Comparison of ENCODE assay signal across 1 cellular context in the genomic region with DNA sequence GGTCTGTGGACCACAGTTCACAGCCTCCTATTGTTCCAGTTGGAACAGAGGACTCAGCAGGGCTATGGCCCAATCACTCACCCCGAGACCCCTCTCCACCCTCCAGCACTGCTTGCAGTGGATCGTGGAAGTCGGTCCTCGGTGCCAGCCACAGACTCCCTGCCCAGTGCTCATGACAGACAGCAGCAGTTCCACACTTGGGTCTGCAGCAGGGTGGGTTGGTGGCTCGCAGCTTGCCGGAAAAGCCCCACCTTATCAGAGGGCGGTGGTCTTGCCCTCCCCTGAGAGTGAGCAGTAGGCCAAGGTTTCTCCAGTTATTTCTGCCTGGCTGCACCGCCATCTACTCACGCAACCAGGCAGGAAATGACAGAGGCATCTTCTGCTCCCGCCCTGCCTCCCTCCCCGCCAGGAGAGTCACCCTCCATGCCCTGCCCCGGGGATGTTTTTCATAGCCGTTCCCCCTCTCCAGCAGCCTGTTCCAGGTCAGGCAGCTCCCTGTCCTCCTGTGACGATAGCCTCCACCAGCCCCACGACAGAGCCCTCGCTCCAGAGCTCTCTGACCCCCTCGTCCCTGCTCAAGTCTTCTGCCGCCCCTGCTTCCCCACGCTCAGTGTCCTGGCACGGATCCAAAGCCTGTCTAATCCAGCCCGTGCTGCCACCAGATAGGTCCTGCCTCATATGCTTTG.
A peak's percentile ranks its signal among the peaks of the same experiment; 100 is the strongest.
TF ChIP-seq lines count a peak whose summit lies in the region.

No MANE protein-coding gene starts in this region.

TF ChIP-seq in HEK293, 187 proteins besides CTCF, POLR2A, EP300 and RAD21 (continued from another document):
- TF ChIP-seq, protein P1, sequence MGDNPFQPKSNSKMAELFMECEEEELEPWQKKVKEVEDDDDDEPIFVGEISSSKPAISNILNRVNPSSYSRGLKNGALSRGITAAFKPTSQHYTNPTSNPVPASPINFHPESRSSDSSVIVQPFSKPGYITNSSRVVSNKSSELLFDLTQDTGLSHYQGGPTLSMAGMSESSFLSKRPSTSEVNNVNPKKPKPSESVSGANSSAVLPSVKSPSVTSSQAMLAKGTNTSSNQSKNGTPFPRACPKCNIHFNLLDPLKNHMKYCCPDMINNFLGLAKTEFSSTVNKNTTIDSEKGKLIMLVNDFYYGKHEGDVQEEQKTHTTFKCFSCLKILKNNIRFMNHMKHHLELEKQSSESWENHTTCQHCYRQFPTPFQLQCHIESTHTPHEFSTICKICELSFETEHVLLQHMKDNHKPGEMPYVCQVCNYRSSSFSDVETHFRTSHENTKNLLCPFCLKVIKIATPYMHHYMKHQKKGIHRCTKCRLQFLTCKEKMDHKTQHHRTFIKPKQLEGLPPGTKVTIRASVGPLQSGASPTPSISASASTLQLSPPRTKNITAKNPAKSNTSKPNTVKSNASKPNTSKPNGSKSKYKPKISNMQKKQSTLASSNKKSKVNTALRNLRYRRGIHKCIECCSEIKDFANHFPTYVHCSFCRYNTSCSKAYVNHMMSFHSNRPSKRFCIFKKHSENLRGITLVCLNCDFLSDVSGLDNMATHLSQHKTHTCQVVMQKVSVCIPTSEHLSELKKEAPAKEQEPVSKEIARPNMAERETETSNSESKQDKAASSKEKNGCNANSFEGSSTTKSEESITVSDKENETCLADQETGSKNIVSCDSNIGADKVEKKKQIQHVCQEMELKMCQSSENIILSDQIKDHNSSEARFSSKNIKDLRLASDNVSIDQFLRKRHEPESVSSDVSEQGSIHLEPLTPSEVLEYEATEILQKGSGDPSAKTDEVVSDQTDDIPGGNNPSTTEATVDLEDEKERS (tag by site-specific recombination; IDR thresholded peaks at IDR 0.05) = no peak
- TF ChIP-seq ZNF16 (tag by site-specific recombination; IDR thresholded peaks at IDR 0.05; ENCODE audit: low read depth) = no peak
- peak; percentile 99 for TF ChIP-seq ZXDB (tag by site-specific recombination; IDR thresholded peaks at IDR 0.05)
- no peak for TF ChIP-seq RBAK (tag by site-specific recombination; IDR thresholded peaks at IDR 0.05)
- peak; percentile 89 for TF ChIP-seq GLIS2 (tag by site-specific recombination; IDR thresholded peaks at IDR 0.05)
- TF ChIP-seq ZBTB48 (tag by site-specific recombination; IDR thresholded peaks at IDR 0.05) = peak; percentile 54; the same call in 1 of the 2 replicates
- TF ChIP-seq ZNF169 (tag by site-specific recombination; IDR thresholded peaks at IDR 0.05) = no peak
- TF ChIP-seq ZNF155 (tag by site-specific recombination; IDR thresholded peaks at IDR 0.05) = no peak
- no peak for TF ChIP-seq ZNF518A (tag by site-specific recombination; conservative IDR thresholded peaks at IDR 0.05; ENCODE audit: low read depth)
- TF ChIP-seq ZNF140 (tag by site-specific recombination; IDR thresholded peaks at IDR 0.05) = no peak
- no peak for TF ChIP-seq HOXD13 (CRISPR knock-in tag; IDR thresholded peaks at IDR 0.05; ENCODE audit: borderline replicate concordance)
- TF ChIP-seq EGR2 (tag by site-specific recombination; IDR thresholded peaks at IDR 0.05; ENCODE audit: low read depth) = peak; percentile 88
- peak; percentile 97 for TF ChIP-seq KLF1 (tag by site-specific recombination; IDR thresholded peaks at IDR 0.05)
- TF ChIP-seq HOXA7 (CRISPR knock-in tag; IDR thresholded peaks at IDR 0.05; ENCODE audit: borderline replicate concordance) = no peak
- TF ChIP-seq, protein P2, sequence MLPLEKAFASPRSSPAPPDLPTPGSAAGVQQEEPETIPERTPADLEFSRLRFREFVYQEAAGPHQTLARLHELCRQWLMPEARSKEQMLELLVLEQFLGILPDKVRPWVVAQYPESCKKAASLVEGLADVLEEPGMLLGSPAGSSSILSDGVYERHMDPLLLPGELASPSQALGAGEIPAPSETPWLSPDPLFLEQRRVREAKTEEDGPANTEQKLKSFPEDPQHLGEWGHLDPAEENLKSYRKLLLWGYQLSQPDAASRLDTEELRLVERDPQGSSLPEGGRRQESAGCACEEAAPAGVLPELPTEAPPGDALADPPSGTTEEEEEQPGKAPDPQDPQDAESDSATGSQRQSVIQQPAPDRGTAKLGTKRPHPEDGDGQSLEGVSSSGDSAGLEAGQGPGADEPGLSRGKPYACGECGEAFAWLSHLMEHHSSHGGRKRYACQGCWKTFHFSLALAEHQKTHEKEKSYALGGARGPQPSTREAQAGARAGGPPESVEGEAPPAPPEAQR (tag by site-specific recombination; IDR thresholded peaks at IDR 0.05) = no peak
- peak; percentile 81 for TF ChIP-seq ZBTB20 (tag by site-specific recombination; IDR thresholded peaks at IDR 0.05)
- no peak for TF ChIP-seq ZNF747 (tag by site-specific recombination; IDR thresholded peaks at IDR 0.05)
- no peak for TF ChIP-seq ZNF112 (tag by site-specific recombination; IDR thresholded peaks at IDR 0.05)
- TF ChIP-seq ZNF426 (tag by site-specific recombination; IDR thresholded peaks at IDR 0.05) = no peak
- TF ChIP-seq, protein P3, sequence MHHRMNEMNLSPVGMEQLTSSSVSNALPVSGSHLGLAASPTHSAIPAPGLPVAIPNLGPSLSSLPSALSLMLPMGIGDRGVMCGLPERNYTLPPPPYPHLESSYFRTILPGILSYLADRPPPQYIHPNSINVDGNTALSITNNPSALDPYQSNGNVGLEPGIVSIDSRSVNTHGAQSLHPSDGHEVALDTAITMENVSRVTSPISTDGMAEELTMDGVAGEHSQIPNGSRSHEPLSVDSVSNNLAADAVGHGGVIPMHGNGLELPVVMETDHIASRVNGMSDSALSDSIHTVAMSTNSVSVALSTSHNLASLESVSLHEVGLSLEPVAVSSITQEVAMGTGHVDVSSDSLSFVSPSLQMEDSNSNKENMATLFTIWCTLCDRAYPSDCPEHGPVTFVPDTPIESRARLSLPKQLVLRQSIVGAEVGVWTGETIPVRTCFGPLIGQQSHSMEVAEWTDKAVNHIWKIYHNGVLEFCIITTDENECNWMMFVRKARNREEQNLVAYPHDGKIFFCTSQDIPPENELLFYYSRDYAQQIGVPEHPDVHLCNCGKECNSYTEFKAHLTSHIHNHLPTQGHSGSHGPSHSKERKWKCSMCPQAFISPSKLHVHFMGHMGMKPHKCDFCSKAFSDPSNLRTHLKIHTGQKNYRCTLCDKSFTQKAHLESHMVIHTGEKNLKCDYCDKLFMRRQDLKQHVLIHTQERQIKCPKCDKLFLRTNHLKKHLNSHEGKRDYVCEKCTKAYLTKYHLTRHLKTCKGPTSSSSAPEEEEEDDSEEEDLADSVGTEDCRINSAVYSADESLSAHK (tag by site-specific recombination; IDR thresholded peaks at IDR 0.05) = no peak
- no peak for TF ChIP-seq ZNF211 (tag by site-specific recombination; IDR thresholded peaks at IDR 0.05; ENCODE audit: low read depth)
- no peak for TF ChIP-seq IKZF3 (tag by site-specific recombination; IDR thresholded peaks at IDR 0.05)
- no peak for TF ChIP-seq ZNF37A (tag by site-specific recombination; IDR thresholded peaks at IDR 0.05)
- no peak for TF ChIP-seq ZNF175 (tag by site-specific recombination; IDR thresholded peaks at IDR 0.05)
- no peak for TF ChIP-seq MEIS1 (CRISPR knock-in tag; IDR thresholded peaks at IDR 0.05; ENCODE audit: borderline replicate concordance)
- no peak for TF ChIP-seq ZNF830 (tag by site-specific recombination; IDR thresholded peaks at IDR 0.05; ENCODE audit: low read depth)
- TF ChIP-seq ZBTB1 (tag by site-specific recombination; IDR thresholded peaks at IDR 0.05) = no peak
- no peak for TF ChIP-seq ZNF391 (tag by site-specific recombination; IDR thresholded peaks at IDR 0.05; ENCODE audit: borderline replicate concordance, low read depth)
- peak; percentile 56; the same call in 1 of the 2 replicates for TF ChIP-seq KLF8 (tag by site-specific recombination; IDR thresholded peaks at IDR 0.05)
- TF ChIP-seq ZNF560 (tag by site-specific recombination; IDR thresholded peaks at IDR 0.05; ENCODE audit: borderline replicate concordance) = no peak
- TF ChIP-seq ZNF394 (tag by site-specific recombination; IDR thresholded peaks at IDR 0.05; ENCODE audit: borderline replicate concordance) = no peak
- peak; percentile 70 for TF ChIP-seq ZNF341 (tag by site-specific recombination; IDR thresholded peaks at IDR 0.05; ENCODE audit: low read depth)
- no peak for TF ChIP-seq ZNF510 (tag by site-specific recombination; IDR thresholded peaks at IDR 0.05; ENCODE audit: insufficient replicate concordance)
- TF ChIP-seq ZNF18 (tag by site-specific recombination; IDR thresholded peaks at IDR 0.05) = no peak
- TF ChIP-seq ZSCAN23 (tag by site-specific recombination; IDR thresholded peaks at IDR 0.05) = no peak
- peak; percentile 97 for TF ChIP-seq PATZ1 (tag by site-specific recombination; IDR thresholded peaks at IDR 0.05)
- TF ChIP-seq SCRT2 (tag by site-specific recombination; IDR thresholded peaks at IDR 0.05) = no peak
- TF ChIP-seq ZNF266 (tag by site-specific recombination; IDR thresholded peaks at IDR 0.05; ENCODE audit: low read depth) = no peak
- no peak for TF ChIP-seq ZNF658 (tag by site-specific recombination; IDR thresholded peaks at IDR 0.05)
- TF ChIP-seq, protein P4, sequence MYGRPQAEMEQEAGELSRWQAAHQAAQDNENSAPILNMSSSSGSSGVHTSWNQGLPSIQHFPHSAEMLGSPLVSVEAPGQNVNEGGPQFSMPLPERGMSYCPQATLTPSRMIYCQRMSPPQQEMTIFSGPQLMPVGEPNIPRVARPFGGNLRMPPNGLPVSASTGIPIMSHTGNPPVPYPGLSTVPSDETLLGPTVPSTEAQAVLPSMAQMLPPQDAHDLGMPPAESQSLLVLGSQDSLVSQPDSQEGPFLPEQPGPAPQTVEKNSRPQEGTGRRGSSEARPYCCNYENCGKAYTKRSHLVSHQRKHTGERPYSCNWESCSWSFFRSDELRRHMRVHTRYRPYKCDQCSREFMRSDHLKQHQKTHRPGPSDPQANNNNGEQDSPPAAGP (tag by site-specific recombination; IDR thresholded peaks at IDR 0.05) = peak; percentile 94
- TF ChIP-seq, protein P5, sequence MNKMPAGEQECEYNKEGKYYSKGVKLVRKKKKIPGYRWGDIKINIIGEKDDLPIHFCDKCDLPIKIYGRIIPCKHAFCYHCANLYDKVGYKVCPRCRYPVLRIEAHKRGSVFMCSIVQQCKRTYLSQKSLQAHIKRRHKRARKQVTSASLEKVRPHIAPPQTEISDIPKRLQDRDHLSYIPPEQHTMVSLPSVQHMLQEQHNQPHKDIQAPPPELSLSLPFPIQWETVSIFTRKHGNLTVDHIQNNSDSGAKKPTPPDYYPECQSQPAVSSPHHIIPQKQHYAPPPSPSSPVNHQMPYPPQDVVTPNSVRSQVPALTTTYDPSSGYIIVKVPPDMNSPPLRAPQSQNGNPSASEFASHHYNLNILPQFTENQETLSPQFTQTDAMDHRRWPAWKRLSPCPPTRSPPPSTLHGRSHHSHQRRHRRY (tag by site-specific recombination; IDR thresholded peaks at IDR 0.05) = no peak
- no peak for TF ChIP-seq ZNF433 (tag by site-specific recombination; IDR thresholded peaks at IDR 0.05; ENCODE audit: low read depth)
